In genomic region chr2:3968736-3969135, GRCh38 we compare ENCODE assay signal across 24 cellular contexts.
"Had no signal": no experiment of that assay in that cellular context is flagged by ENCODE, and none has a peak within 500 bp of the region (broad histone marks: within the 10 kb centered on the region; RNA-seq: fewer than 3 reads in every experiment).

No MANE protein-coding gene starts in this region.

- H3K27ac ChIP-seq: SJSA1, SK-N-MC had no signal

- DNase-seq: IMR-90, Karpas-422, KG1, MG63, NCI-H1092, NCI-H1105 treated with DMSO at 0.1 percent for 48 hours, NCI-H1417 treated with DMSO at 0.1 percent for 48 hours, NCI-H1694 treated with DMSO at 0.1 percent for 48 hours, NCI-H1930, NCI-H2081, NCI-H2107, NCI-H2171, NCI-H226, NCI-H446, NCI-H510A, NCI-H524 treated with DMSO at 0.1 percent for 48 hours, NCI-H69, NCI-H774, Right ventricle myocardium superior, RPMI8226, SIG-M5 had no signal

- H3K4me3 ChIP-seq: MG63, SJSA1, SK-N-MC had no signal

- H3K36me3 ChIP-seq: MG63, SJSA1 had no signal

- H3K4me1 ChIP-seq: SJSA1 had no signal

- H3K9me3 ChIP-seq: MG63 had no signal

- ATAC-seq: HepG2 had no signal

- H3K27me3 ChIP-seq: MG63, SJSA1 had no signal
